ENCODE assay signal across 23 cellular contexts in the genomic region with DNA sequence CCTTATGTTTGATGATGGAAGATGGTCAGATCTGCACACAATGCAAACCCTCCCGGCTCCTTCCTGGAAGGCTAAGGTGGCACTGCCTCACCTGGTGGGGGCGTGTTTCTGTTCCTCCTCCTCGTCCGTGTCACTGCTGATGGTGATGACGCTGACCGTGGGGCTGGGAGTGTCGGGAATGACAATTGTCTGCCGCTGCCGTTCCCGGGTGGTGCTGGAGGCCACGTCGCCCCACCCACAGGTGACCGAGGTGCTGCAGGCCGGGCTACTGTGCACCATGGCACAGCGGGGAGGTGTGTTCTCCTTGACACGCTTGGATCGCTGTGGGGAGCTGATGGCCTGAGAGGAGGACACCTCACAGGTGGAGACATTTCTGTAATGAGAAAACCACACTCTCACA.
"Had no signal": no experiment of that assay in that cellular context is flagged by ENCODE, and none has a peak within 500 bp of the region (broad histone marks: within the 10 kb centered on the region; RNA-seq: fewer than 3 reads in every experiment).

No MANE protein-coding gene starts in this region.

- H3K36me3 Mint-ChIP-seq: stimulated activated effector memory CD8-positive, alpha-beta T cell treated with anti-CD3 and anti-CD28 coated beads, Interleukin-12 subunit alpha, Interleukin-12 subunit beta, amount 100 ng/mL, for 72 hours had no signal

- H3K27ac Mint-ChIP-seq: effector memory CD8-positive, alpha-beta T cell; memory B cell; naive B cell; natural killer cell treated with Interleukin-12 subunit alpha and Interleukin-12 subunit beta and Interleukin-15 and Interleukin-18, amount 100 ng/mL, for 72 hours; stimulated activated effector memory CD8-positive, alpha-beta T cell treated with anti-CD3 and anti-CD28 coated beads, Interleukin-12 subunit alpha, Interleukin-12 subunit beta, amount 100 ng/mL, for 72 hours had no signal

- H3K4me1 Mint-ChIP-seq: memory B cell; naive B cell; neural crest cell; stimulated activated effector memory CD8-positive, alpha-beta T cell treated with anti-CD3 and anti-CD28 coated beads, Interleukin-12 subunit alpha, Interleukin-12 subunit beta, amount 100 ng/mL, for 72 hours had no signal

- H3K27me3 ChIP-seq: esophagus squamous epithelium, right atrium auricular region, sigmoid colon, stomach, tibial artery, upper lobe of left lung had no signal

- H3K9me3 Mint-ChIP-seq: effector memory CD8-positive, alpha-beta T cell; memory B cell; naive B cell; natural killer cell treated with Interleukin-12 subunit alpha and Interleukin-12 subunit beta and Interleukin-15 and Interleukin-18, amount 100 ng/mL, for 72 hours; neural crest cell; stimulated activated effector memory CD8-positive, alpha-beta T cell treated with anti-CD3 and anti-CD28 coated beads, Interleukin-12 subunit alpha, Interleukin-12 subunit beta, amount 100 ng/mL, for 72 hours had no signal

- ATAC-seq: effector memory CD8-positive, alpha-beta T cell; left ventricle myocardium superior; lower lobe of right lung; mucosa of descending colon; natural killer cell treated with Interleukin-12 subunit alpha and Interleukin-12 subunit beta and Interleukin-15 and Interleukin-18, amount 100 ng/mL, for 72 hours; stimulated activated effector memory CD8-positive, alpha-beta T cell treated with anti-CD3 and anti-CD28 coated beads, Interleukin-12 subunit alpha, Interleukin-12 subunit beta, amount 100 ng/mL, for 72 hours had no signal

- H3K4me3 ChIP-seq: coronary artery, esophagus squamous epithelium, lower lobe of right lung, mucosa of descending colon, prostate gland, right atrium auricular region, sigmoid colon, stomach, tibial artery, upper lobe of left lung had no signal

- H3K4me1 ChIP-seq: lower lobe of right lung, prostate gland, right atrium auricular region, sigmoid colon, tibial artery, upper lobe of left lung had no signal

- H3K27ac ChIP-seq: coronary artery, esophagus squamous epithelium, lower lobe of right lung, prostate gland, right atrium auricular region, sigmoid colon, stomach, tibial artery, upper lobe of left lung had no signal

- DNase-seq: dermis blood vessel endothelial cell; effector memory CD8-positive, alpha-beta T cell; erythroblast; esophagus squamous epithelium; foreskin melanocyte; left ventricle myocardium superior; lower lobe of right lung; mucosa of descending colon; naive B cell; sigmoid colon; stimulated activated CD4-positive, alpha-beta T cell treated with anti-CD3 and anti-CD28 coated beads, Interleukin-2, amount 100 ng/mL, for 24 hours; stimulated activated CD4-positive, alpha-beta T cell treated with anti-CD3 and anti-CD28 coated beads, Interleukin-4, amount 100 ng/mL, for 24 hours; stimulated activated naive CD4-positive, alpha-beta T cell treated with Interleukin-2 at 50 U/mL for 16 hours; stomach; tibial artery had no signal

- H3K4me3 Mint-ChIP-seq: effector memory CD8-positive, alpha-beta T cell; memory B cell; naive B cell; natural killer cell treated with Interleukin-12 subunit alpha and Interleukin-12 subunit beta and Interleukin-15 and Interleukin-18, amount 100 ng/mL, for 72 hours; neural crest cell; stimulated activated effector memory CD8-positive, alpha-beta T cell treated with anti-CD3 and anti-CD28 coated beads, Interleukin-12 subunit alpha, Interleukin-12 subunit beta, amount 100 ng/mL, for 72 hours had no signal

- H3K9me3 ChIP-seq: esophagus squamous epithelium, lower lobe of right lung, mucosa of descending colon, prostate gland, right atrium auricular region, sigmoid colon, stomach, tibial artery, upper lobe of left lung had no signal

- H3K27me3 Mint-ChIP-seq: effector memory CD8-positive, alpha-beta T cell; memory B cell; naive B cell; natural killer cell treated with Interleukin-12 subunit alpha and Interleukin-12 subunit beta and Interleukin-15 and Interleukin-18, amount 100 ng/mL, for 72 hours had no signal
